ENCODE assay signal across 26 cellular contexts in the genomic region with DNA sequence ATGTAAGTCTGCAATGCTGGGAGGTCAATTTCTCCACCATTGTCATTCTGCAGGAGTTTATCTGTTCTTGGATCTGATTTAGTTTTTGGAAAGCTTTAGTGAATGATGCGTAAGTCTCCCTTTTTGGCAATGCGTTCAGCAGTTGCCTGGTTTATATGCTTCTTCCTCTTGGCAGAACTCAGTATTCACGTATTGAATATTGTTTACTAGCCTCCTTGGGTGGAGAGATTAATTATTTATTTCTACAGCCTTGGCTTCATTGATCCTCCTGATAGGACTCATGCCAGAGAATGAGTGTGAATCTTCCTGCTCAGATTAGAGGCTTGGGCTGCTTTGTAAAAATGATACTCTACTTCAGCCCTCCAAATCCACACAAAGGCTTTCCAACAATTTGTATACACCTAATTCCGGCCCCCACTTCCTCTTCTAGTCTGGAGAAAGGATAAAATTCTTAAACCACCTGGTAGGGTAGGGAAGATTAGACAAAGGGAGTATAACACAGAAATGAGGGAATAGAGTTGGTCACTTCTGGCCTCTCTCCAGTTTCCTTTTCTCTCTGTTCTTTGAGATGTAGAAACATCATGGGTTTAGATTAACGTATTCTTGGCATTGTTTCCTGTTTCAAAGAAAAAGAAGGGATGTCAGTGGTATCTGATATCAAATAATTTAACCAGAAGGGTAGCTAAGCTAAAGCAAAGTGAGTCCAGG.
DNase-seq lines count a peak whose midpoint lies in the region; ATAC-seq, FAIRE-seq and TF ChIP-seq lines count a peak whose summit lies in the region.
"Had no signal": no experiment of that assay in that cellular context is flagged by ENCODE, and none has a peak within 500 bp of the region (broad histone marks: within the 10 kb centered on the region; RNA-seq: fewer than 3 reads in every experiment).

No MANE protein-coding gene starts in this region.

- peak; percentile 6 for DNase-seq in AG10803 (ENCODE audit: low read depth)
- no peak for DNase-seq in HTR-8/SVneo (ENCODE audit: insufficient read length, low spot score)
- peak; percentile 26 for DNase-seq in RPMI7951 (ENCODE audit: low read depth)
- DNase-seq in fibroblast of the conjunctiva (ENCODE audit: low read depth), result peak; percentile 16
- no peak for DNase-seq in inferior parietal cortex (ENCODE audit: extremely low spot score)
- no peak for DNase-seq in epidermal melanocyte (ENCODE audit: insufficient read length, low spot score)
- DNase-seq in Kasumi-1 (lab: John Stamatoyannopoulos, UW), result no peak
- DNase-seq: C1 segment of cervical spinal cord; CD4-positive, alpha-beta memory T cell; DMS 273 treated with DMSO at 0.1 percent for 48 hours; EL; GDM1; H7; MG63; NCI-H2029; NCI-H226; NCI-H524; NCI-H82; NK-92 treated with Interleukin-12 subunit alpha and Interleukin-12 subunit beta, amount 100 ng/mL, for 24 hours; PC-3 had no signal

- TF ChIP-seq CTCF in AG10803 (conservative IDR thresholded peaks at IDR 0.05; ENCODE audit: low read length), result no peak

- ATAC-seq in GM19452 (IDR thresholded peaks at IDR 0.05; ENCODE audit: unreplicated experiment), result no peak
- ATAC-seq: A549, K562, PC-3, Right ventricle myocardium inferior had no signal

- no peak overlapping the region for H3K4me3 ChIP-seq in AG10803 (ENCODE audit: low read length)
- H3K4me3 ChIP-seq: A549, K562, MG63, SJSA1 had no signal

- FAIRE-seq in HTR-8/SVneo (lab: Jason Lieb, UNC), result peak; percentile 16
- FAIRE-seq: A549, GM12891, K562 had no signal

Comparison
In these comparisons a context has a peak if more than half of its experiments do, and no peak if none do; other contexts are left out.
1. DNase-seq: peak in AG10803 (single experiment), RPMI7951 (single experiment) and fibroblast of the conjunctiva (single experiment); none in HTR-8/SVneo (single experiment), inferior parietal cortex (single experiment), epidermal melanocyte (single experiment) and Kasumi-1 (0 of 2).